ENCODE assay signal across 1 cellular context in the genomic region with DNA sequence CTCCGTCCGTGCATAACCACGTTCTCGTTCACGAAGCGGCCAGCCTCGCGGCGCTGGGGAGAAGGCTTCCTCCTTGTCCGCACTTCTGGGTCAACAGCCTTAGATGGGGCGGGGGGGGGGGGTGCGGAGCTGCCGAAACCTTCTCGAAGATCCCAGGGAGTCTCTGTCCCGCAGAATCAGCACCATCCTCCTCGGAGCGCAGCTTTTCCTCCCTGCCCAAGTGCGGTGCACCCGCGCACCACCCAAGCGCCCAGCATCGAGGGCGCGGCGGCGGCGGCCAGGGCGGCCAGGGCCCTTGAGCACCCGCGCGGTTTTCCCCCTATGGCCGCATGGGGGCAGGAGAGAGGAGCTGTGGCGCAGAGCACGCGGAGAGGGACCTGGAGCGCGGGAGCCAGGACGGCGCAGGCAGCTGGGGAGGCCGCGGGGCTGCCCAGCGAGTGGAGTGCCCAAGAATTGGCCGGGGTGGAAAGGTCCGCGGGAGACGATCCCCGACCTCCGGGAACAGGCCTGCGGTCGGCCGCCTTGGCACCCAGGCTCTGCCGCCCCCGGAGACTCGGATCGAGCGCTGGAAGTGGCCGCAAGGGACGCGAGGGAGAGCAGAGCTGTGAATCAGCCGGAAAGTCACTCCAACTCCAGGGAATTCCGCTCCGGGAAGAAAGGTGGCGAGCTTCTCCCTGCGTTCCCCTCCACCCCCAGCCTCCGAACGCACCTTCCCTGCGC.
TF ChIP-seq lines count a peak whose summit lies in the region.

No MANE protein-coding gene starts in this region.

TF ChIP-seq in HEK293, 187 proteins besides CTCF, POLR2A, EP300 and RAD21 (continued from another document):
- TF ChIP-seq, protein P1, sequence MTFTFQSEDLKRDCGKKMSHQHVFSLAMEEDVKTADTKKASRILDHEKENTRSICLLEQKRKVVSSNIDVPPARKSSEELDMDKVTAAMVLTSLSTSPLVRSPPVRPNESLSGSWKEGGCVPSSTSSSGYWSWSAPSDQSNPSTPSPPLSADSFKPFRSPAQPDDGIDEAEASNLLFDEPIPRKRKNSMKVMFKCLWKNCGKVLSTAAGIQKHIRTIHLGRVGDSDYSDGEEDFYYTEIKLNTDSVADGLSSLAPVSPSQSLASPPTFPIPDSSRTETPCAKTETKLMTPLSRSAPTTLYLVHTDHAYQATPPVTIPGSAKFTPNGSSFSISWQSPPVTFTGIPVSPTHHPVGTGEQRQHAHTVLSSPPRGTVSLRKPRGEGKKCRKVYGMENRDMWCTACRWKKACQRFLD (tag by site-specific recombination; IDR thresholded peaks at IDR 0.05), result no peak
- TF ChIP-seq, protein P2, sequence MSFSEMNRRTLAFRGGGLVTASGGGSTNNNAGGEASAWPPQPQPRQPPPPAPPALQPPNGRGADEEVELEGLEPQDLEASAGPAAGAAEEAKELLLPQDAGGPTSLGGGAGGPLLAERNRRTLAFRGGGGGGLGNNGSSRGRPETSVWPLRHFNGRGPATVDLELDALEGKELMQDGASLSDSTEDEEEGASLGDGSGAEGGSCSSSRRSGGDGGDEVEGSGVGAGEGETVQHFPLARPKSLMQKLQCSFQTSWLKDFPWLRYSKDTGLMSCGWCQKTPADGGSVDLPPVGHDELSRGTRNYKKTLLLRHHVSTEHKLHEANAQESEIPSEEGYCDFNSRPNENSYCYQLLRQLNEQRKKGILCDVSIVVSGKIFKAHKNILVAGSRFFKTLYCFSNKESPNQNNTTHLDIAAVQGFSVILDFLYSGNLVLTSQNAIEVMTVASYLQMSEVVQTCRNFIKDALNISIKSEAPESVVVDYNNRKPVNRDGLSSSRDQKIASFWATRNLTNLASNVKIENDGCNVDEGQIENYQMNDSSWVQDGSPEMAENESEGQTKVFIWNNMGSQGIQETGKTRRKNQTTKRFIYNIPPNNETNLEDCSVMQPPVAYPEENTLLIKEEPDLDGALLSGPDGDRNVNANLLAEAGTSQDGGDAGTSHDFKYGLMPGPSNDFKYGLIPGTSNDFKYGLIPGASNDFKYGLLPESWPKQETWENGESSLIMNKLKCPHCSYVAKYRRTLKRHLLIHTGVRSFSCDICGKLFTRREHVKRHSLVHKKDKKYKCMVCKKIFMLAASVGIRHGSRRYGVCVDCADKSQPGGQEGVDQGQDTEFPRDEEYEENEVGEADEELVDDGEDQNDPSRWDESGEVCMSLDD (tag by site-specific recombination; IDR thresholded peaks at IDR 0.05), result 0 out of 2 replicates have a peak, but pooled peaks have one; percentile 49
- TF ChIP-seq, protein P3, sequence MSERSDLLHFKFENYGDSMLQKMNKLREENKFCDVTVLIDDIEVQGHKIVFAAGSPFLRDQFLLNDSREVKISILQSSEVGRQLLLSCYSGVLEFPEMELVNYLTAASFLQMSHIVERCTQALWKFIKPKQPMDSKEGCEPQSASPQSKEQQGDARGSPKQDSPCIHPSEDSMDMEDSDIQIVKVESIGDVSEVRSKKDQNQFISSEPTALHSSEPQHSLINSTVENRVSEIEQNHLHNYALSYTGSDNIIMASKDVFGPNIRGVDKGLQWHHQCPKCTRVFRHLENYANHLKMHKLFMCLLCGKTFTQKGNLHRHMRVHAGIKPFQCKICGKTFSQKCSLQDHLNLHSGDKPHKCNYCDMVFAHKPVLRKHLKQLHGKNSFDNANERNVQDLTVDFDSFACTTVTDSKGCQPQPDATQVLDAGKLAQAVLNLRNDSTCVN (tag by site-specific recombination; optimal IDR thresholded peaks at IDR 0.05), result peak; percentile 99
- no peak for TF ChIP-seq ZNF311 (tag by site-specific recombination; IDR thresholded peaks at IDR 0.05; ENCODE audit: borderline replicate concordance)
- TF ChIP-seq ZNF121 (tag by site-specific recombination; IDR thresholded peaks at IDR 0.05), result no peak
- TF ChIP-seq ZNF140 (tag by site-specific recombination; IDR thresholded peaks at IDR 0.05), result 0 out of 2 replicates have a peak, but pooled peaks have one; percentile 15
- TF ChIP-seq ZBTB21 (tag by site-specific recombination; IDR thresholded peaks at IDR 0.05), result no peak
- TF ChIP-seq, protein P4, sequence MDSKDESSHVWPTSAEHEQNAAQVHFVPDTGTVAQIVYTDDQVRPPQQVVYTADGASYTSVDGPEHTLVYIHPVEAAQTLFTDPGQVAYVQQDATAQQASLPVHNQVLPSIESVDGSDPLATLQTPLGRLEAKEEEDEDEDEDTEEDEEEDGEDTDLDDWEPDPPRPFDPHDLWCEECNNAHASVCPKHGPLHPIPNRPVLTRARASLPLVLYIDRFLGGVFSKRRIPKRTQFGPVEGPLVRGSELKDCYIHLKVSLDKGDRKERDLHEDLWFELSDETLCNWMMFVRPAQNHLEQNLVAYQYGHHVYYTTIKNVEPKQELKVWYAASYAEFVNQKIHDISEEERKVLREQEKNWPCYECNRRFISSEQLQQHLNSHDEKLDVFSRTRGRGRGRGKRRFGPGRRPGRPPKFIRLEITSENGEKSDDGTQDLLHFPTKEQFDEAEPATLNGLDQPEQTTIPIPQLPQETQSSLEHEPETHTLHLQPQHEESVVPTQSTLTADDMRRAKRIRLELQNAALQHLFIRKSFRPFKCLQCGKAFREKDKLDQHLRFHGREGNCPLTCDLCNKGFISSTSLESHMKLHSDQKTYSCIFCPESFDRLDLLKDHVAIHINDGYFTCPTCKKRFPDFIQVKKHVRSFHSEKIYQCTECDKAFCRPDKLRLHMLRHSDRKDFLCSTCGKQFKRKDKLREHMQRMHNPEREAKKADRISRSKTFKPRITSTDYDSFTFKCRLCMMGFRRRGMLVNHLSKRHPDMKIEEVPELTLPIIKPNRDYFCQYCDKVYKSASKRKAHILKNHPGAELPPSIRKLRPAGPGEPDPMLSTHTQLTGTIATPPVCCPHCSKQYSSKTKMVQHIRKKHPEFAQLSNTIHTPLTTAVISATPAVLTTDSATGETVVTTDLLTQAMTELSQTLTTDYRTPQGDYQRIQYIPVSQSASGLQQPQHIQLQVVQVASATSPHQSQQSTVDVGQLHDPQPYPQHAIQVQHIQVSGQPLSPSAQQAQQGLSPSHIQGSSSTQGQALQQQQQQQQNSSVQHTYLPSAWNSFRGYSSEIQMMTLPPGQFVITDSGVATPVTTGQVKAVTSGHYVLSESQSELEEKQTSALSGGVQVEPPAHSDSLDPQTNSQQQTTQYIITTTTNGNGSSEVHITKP (tag by site-specific recombination; IDR thresholded peaks at IDR 0.05), result peak; percentile 78
- TF ChIP-seq ZNF510 (tag by site-specific recombination; IDR thresholded peaks at IDR 0.05; ENCODE audit: insufficient replicate concordance), result no peak
